In the genomic region with DNA sequence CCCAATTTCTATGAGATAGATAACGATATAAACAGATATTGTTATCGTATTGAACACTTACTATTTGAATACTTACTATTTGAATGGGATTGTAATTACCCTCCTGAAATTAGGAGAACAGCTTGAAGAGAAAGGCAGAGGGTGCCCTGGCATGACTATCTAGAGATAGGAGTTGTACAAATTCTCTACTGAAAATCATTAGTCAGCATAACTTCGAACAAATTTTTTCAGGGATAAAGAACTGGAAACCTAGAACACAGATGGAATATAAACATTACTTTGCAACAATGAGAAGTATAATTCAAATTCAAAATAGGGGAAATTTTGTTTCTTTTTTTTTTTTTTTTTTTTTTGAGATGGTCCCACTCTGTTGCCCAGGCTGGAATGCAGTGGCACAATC, we compare ENCODE assay signal across 9 cellular contexts.
"Had no signal": no experiment of that assay in that cellular context is flagged by ENCODE, and none has a peak within 500 bp of the region (broad histone marks: within the 10 kb centered on the region; RNA-seq: fewer than 3 reads in every experiment).

No MANE protein-coding gene starts in this region.

- H3K9ac ChIP-seq: KMS-11 had no signal

- FAIRE-seq: HTR-8/SVneo had no signal

- H3K4me3 ChIP-seq: GM23338, HAP-1 had no signal

- DNase-seq: H7, HFFc6, Karpas-422, KBM-7 had no signal

- H3K36me3 ChIP-seq: HAP-1 had no signal

- H3K4me2 ChIP-seq: GM23338, KMS-11 had no signal

- H3K27ac ChIP-seq: KMS-11 had no signal

- ATAC-seq: GM23338, HCT116 had no signal

- H3K9me3 ChIP-seq: HAP-1 had no signal

- H3K4me1 ChIP-seq: HAP-1 had no signal
